Comparison of ENCODE assay signal across 11 cellular contexts in the genomic region with DNA sequence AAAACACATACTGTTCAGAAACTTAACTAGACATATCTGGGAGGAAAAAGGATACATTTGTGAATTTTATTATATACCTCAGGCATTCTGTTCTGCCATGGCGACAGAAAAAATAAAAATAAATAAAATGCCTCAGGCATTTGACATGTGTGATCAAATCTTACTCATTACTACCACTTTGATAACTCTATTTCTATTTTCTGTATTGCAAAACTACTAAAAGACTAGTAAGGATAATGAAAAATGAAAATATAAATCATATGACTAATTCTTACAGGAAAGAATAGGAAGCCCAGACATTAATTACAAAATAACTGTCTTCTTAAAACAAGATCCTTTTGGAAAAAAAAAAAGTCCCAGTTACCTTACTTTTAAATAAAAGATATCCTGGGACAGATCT. TPM values are rescaled to one million over a fixed set of nuclear protein-coding genes. Genes with fewer than 3 reads are reported as not detected.
DNase-seq lines count a peak whose midpoint lies in the region; ATAC-seq and TF ChIP-seq lines count a peak whose summit lies in the region.
"Had no signal": no experiment of that assay in that cellular context is flagged by ENCODE, and none has a peak within 500 bp of the region (broad histone marks: within the 10 kb centered on the region; RNA-seq: fewer than 3 reads in every experiment).

No MANE protein-coding gene starts in this region.

- H3K9me3 ChIP-seq in heart left ventricle (no peaks in the 10 kb centered on the region), ascending aorta (no peaks in the 10 kb centered on the region), upper lobe of left lung (no peaks in the 10 kb centered on the region)
- H3K9me3 ChIP-seq: BE2C had no signal

- no peak for TF ChIP-seq POLR2A in heart left ventricle (IDR thresholded peaks at IDR 0.05)
- no peak for TF ChIP-seq POLR2A in upper lobe of left lung (IDR thresholded peaks at IDR 0.05)

- H3K27ac ChIP-seq in heart left ventricle (peak overlapping the region in 9 of 12 donors; percentile 2 to 99 (median 40)), ascending aorta (peak overlapping the region; percentile 95 to 99), upper lobe of left lung (peak overlapping the region; percentile 46 to 98 (median 68))

- no peak for TF ChIP-seq CTCF in heart left ventricle (IDR thresholded peaks at IDR 0.05)
- no peak for TF ChIP-seq CTCF in ascending aorta (IDR thresholded peaks at IDR 0.05)
- no peak for TF ChIP-seq CTCF in upper lobe of left lung (IDR thresholded peaks at IDR 0.05)

- WGBS in heart left ventricle, 4 donors: 48 to 58% (median 57%) methylated on average over 1 of the region's 1 CpG
- WGBS in upper lobe of left lung, 2 donors: 55 to 58% methylated on average over 1 of the region's 1 CpG

- H3K27me3 ChIP-seq in heart left ventricle: no peaks in the 10 kb centered on the region
- no peaks in the 10 kb centered on the region for H3K27me3 ChIP-seq in ascending aorta
- H3K27me3 ChIP-seq in upper lobe of left lung: no peaks in the 10 kb centered on the region
- H3K27me3 ChIP-seq: BE2C had no signal

- intact Hi-C loops in heart left ventricle (cut with DNase I): no loop called here
- intact Hi-C loops in left cardiac atrium (cut with DNase I): no loop called here
- intact Hi-C loops in ascending aorta (cut with DNase I): loop anchor here (10.0 kb wide), 2 partner anchors 399 to 741 kb away; a partner anchor contains a TSS

- DNase-seq in heart left ventricle: no peak
- no peak for DNase-seq in left cardiac atrium
- DNase-seq in ascending aorta (ENCODE audit: low spot score in 2 of 2): no peak
- peak; percentile 47 for DNase-seq in kidney tubule cell (ENCODE audit: low spot score)
- DNase-seq in upper lobe of left lung: no peak
- no peak for DNase-seq in Ammon's horn (ENCODE audit: low spot score)
- DNase-seq: BE2C, NCI-H345 had no signal

- peaks cover 12 to 79% (median 70%) of the 10 kb centered on the region in 12 donors for H3K4me1 ChIP-seq in heart left ventricle
- peaks cover 13 to 24% of the 10 kb centered on the region in 2 donors for H3K4me1 ChIP-seq in ascending aorta
- H3K4me1 ChIP-seq in upper lobe of left lung: peaks cover 45 to 73% (median 62%) of the 10 kb centered on the region in 4 donors

- H3K36me3 ChIP-seq in heart left ventricle (no peaks in the 10 kb centered on the region), ascending aorta (no peaks in the 10 kb centered on the region), upper lobe of left lung (no peaks in the 10 kb centered on the region)
- H3K36me3 ChIP-seq: BE2C had no signal

- TF ChIP-seq EP300 in upper lobe of left lung (IDR thresholded peaks at IDR 0.05): no peak

- ATAC-seq in heart left ventricle (no peak), left cardiac atrium (no peak), upper lobe of left lung (ENCODE audit: low FRiP score in 2 of 2) (no peak), HG02884 (IDR thresholded peaks at IDR 0.05; ENCODE audit: unreplicated experiment) (no peak), GM19467 (IDR thresholded peaks at IDR 0.05; ENCODE audit: unreplicated experiment) (no peak)
- ATAC-seq: esophagus mucosa had no signal

- H3K4me3 ChIP-seq in heart left ventricle (peak overlapping the region in 5 of 12 donors; percentile 3 to 98 (median 84)), ascending aorta (peak overlapping the region; percentile 14 to 77), upper lobe of left lung (peak overlapping the region in 1 of 4 donors; percentile 23)

RNA-seq across cellular contexts. Expression of a gene that starts 5.3 kb away (rescaled TPM):
- total RNA-seq in heart left ventricle (100 to 1,000 TPM; 139 to 207 (median 183) TPM), left cardiac atrium (100 to 1,000 TPM; 148 to 260 TPM), ascending aorta (158 TPM), upper lobe of left lung (100 to 1,000 TPM; 144 to 294 (median 198) TPM)
- polyA plus RNA-seq in heart left ventricle: 100 to 1,000 TPM in 1 of 2 donors, 10 to 100 TPM in 1; 36.1 to 117 TPM

Comparison
In these comparisons a context has a peak if more than half of its experiments do, and no peak if none do; other contexts are left out.
1. H3K27ac ChIP-seq: peak in every context shown above with its lines; median percentile 97 in ascending aorta; 68 in upper lobe of left lung; 40 in heart left ventricle.